29 cellular contexts compared by ENCODE assay signal in genomic region chr2:8225798-8226197, GRCh38.
"Had no signal": no experiment of that assay in that cellular context is flagged by ENCODE, and none has a peak within 500 bp of the region (broad histone marks: within the 10 kb centered on the region; RNA-seq: fewer than 3 reads in every experiment).

No MANE protein-coding gene starts in this region.

- H3K9me3 ChIP-seq: ascending aorta, breast epithelium, gastrocnemius medialis had no signal

- H3K4me1 ChIP-seq: breast epithelium, foreskin keratinocyte, gastrocnemius medialis had no signal

- H3K36me3 ChIP-seq: ascending aorta, breast epithelium, cardiac muscle cell, gastrocnemius medialis, WERI-Rb-1 had no signal

- H3K4me3 ChIP-seq: ascending aorta, breast epithelium, cardiac muscle cell, coronary artery, dorsolateral prefrontal cortex, gastrocnemius medialis had no signal

- H3K27ac ChIP-seq: ascending aorta, breast epithelium, cardiac muscle cell, coronary artery, dorsolateral prefrontal cortex, foreskin keratinocyte, gastrocnemius medialis, WERI-Rb-1 had no signal

- ATAC-seq: activated CD4-positive, alpha-beta T cell treated with anti-CD3 and anti-CD28 coated beads for 36 hours; activated CD4-positive, CD25-positive, alpha-beta regulatory T cell treated with anti-CD3 and anti-CD28 coated beads, Interleukin-2, amount 50 U/mL, for 24 hours; activated naive CD4-positive, alpha-beta T cell treated with anti-CD3 and anti-CD28 coated beads, Interleukin-2, amount 50 U/mL, for 72 hours; activated T-cell treated with anti-CD3 and anti-CD28 coated beads, Interleukin-2, amount 50 U/mL, for 72 hours; esophagus mucosa; foreskin keratinocyte; gastrocnemius medialis; T-helper 17 cell had no signal

- DNase-seq: activated B cell treated with CpG ODN at 0.5 μM for 24 hours; activated CD4-positive, alpha-beta memory T cell treated with anti-CD3 and anti-CD28 coated beads for 36 hours; activated CD4-positive, alpha-beta T cell treated with anti-CD3 and anti-CD28 coated beads for 36 hours; activated CD4-positive, alpha-beta T cell treated with anti-CD3 and anti-CD28 coated beads, Interleukin-2, amount 10 ng/mL, durations not matched to agents 24 days and 14 days; activated CD8-positive, alpha-beta memory T cell treated with anti-CD3 and anti-CD28 coated beads for 24 hours; activated CD8-positive, alpha-beta memory T cell treated with anti-CD3 and anti-CD28 coated beads, Interleukin-2, amount 50 U/mL, for 4 hours; activated gamma-delta T cell; activated naive CD4-positive, alpha-beta T cell; activated naive CD4-positive, alpha-beta T cell treated with anti-CD3 and anti-CD28 coated beads, Interleukin-2, amount 10 ng/mL, durations not matched to agents 7 days and 5 days; activated naive CD8-positive, alpha-beta T cell treated with anti-CD3 and anti-CD28 coated beads, Interleukin-2, amount 10 ng/mL, durations not matched to agents 7 days and 5 days; activated T-cell treated with anti-CD3 and anti-CD28 coated beads for 4 hours; activated T-cell treated with anti-CD3 and anti-CD28 coated beads, Interleukin-2, amount 50 U/mL, for 24 hours; activated T-cell treated with anti-CD3 and anti-CD28 coated beads, Interleukin-2, amount 50 U/mL, for 72 hours; dorsolateral prefrontal cortex; effector memory CD4-positive, alpha-beta T cell; endodermal cell; foreskin keratinocyte; gastrocnemius medialis; T-helper 1 cell; T-helper 17 cell; T1000; WERI-Rb-1 had no signal

- H3K27me3 ChIP-seq: ascending aorta, breast epithelium, cardiac muscle cell, dorsolateral prefrontal cortex, foreskin keratinocyte, gastrocnemius medialis had no signal
